2 cellular contexts compared by ENCODE assay signal in the genomic region with DNA sequence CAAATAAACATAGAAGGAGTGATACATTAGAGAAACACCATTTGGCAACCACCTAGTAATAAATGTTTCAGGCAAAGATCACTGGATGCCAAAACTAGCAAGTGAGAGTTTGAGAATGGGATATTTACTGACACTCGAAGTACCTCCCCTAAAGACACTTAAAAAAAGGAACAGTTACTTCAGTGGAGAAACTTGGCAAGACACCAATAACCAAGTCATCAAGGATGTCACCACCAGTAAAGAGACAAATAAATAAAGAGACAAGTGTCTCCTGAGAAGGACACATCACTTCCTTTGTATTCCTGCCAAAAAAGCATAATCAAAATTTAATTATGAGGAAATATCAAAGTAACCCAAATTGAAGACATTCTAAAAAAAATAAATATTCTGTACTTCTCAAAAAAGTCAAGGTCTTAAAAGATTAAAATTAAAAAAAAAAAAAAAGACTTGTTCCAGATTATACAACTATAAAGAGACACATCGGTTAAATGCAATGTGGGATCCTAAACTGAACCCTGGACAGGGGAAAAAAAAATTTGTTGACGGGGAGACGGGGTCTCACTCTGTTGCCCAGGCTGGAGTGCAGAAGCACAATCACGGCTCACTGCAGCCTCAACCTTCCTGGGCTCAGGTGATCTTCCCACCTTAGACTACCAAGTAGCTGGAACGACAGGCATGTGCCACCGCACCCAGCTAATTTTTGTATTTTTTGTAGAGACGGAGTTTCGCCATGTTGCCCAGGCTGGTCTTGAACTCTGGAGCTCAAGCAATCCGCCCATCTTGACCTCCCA.
TF ChIP-seq lines count a peak whose summit lies in the region.

No MANE protein-coding gene starts in this region.

TF ChIP-seq in SK-N-SH, 30 proteins besides CTCF, POLR2A, EP300 and RAD21:
- TF ChIP-seq IRF3 (IDR thresholded peaks at IDR 0.05; ENCODE audit: low read depth, low read length) (no peak), NFIC (IDR thresholded peaks at IDR 0.05; ENCODE audit: borderline replicate concordance) (peak; percentile 57; the same call in 1 of the 2 replicates), FOXJ3 (CRISPR knock-in tag; IDR thresholded peaks at IDR 0.05) (no peak), GATA2 (CRISPR knock-in tag; IDR thresholded peaks at IDR 0.05) (no peak), RFX5 (IDR thresholded peaks at IDR 0.05; ENCODE audit: low read length) (no peak)
- TF ChIP-seq, protein P1, sequence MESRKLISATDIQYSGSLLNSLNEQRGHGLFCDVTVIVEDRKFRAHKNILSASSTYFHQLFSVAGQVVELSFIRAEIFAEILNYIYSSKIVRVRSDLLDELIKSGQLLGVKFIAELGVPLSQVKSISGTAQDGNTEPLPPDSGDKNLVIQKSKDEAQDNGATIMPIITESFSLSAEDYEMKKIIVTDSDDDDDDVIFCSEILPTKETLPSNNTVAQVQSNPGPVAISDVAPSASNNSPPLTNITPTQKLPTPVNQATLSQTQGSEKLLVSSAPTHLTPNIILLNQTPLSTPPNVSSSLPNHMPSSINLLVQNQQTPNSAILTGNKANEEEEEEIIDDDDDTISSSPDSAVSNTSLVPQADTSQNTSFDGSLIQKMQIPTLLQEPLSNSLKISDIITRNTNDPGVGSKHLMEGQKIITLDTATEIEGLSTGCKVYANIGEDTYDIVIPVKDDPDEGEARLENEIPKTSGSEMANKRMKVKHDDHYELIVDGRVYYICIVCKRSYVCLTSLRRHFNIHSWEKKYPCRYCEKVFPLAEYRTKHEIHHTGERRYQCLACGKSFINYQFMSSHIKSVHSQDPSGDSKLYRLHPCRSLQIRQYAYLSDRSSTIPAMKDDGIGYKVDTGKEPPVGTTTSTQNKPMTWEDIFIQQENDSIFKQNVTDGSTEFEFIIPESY (IDR thresholded peaks at IDR 0.05; ENCODE audit: borderline replicate concordance, low read depth) = no peak
- TF ChIP-seq, protein P2, sequence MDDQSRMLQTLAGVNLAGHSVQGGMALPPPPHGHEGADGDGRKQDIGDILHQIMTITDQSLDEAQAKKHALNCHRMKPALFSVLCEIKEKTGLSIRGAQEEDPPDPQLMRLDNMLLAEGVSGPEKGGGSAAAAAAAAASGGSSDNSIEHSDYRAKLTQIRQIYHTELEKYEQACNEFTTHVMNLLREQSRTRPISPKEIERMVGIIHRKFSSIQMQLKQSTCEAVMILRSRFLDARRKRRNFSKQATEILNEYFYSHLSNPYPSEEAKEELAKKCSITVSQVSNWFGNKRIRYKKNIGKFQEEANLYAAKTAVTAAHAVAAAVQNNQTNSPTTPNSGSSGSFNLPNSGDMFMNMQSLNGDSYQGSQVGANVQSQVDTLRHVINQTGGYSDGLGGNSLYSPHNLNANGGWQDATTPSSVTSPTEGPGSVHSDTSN (IDR thresholded peaks at IDR 0.05) = peak; percentile 70

TF ChIP-seq in SK-N-SH treated with all-trans-retinoic acid at 6 μM for 48 hours, 23 proteins besides CTCF, POLR2A, EP300 and RAD21:
- TF ChIP-seq, protein P3, sequence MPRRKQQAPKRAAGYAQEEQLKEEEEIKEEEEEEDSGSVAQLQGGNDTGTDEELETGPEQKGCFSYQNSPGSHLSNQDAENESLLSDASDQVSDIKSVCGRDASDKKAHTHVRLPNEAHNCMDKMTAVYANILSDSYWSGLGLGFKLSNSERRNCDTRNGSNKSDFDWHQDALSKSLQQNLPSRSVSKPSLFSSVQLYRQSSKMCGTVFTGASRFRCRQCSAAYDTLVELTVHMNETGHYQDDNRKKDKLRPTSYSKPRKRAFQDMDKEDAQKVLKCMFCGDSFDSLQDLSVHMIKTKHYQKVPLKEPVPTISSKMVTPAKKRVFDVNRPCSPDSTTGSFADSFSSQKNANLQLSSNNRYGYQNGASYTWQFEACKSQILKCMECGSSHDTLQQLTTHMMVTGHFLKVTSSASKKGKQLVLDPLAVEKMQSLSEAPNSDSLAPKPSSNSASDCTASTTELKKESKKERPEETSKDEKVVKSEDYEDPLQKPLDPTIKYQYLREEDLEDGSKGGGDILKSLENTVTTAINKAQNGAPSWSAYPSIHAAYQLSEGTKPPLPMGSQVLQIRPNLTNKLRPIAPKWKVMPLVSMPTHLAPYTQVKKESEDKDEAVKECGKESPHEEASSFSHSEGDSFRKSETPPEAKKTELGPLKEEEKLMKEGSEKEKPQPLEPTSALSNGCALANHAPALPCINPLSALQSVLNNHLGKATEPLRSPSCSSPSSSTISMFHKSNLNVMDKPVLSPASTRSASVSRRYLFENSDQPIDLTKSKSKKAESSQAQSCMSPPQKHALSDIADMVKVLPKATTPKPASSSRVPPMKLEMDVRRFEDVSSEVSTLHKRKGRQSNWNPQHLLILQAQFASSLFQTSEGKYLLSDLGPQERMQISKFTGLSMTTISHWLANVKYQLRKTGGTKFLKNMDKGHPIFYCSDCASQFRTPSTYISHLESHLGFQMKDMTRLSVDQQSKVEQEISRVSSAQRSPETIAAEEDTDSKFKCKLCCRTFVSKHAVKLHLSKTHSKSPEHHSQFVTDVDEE (CRISPR knock-in tag; IDR thresholded peaks at IDR 0.05) = no peak
- TF ChIP-seq OSR1 (CRISPR knock-in tag; IDR thresholded peaks at IDR 0.05) (no peak), GLIS3 (CRISPR knock-in tag; IDR thresholded peaks at IDR 0.05) (no peak), TCF4 (CRISPR knock-in tag; IDR thresholded peaks at IDR 0.05; ENCODE audit: borderline replicate concordance) (no peak), ZNF70 (CRISPR knock-in tag; IDR thresholded peaks at IDR 0.05) (no peak), CSDC2 (CRISPR knock-in tag; IDR thresholded peaks at IDR 0.05) (no peak)
